8 cellular contexts compared by ENCODE assay signal in genomic region chr9:136808075-136808780, GRCh38. TPM values are rescaled to one million over a fixed set of nuclear protein-coding genes. Genes with fewer than 3 reads are reported as not detected.
DNase-seq lines count a peak whose midpoint lies in the region; ATAC-seq and TF ChIP-seq lines count a peak whose summit lies in the region.

No MANE protein-coding gene starts in this region.

- peak overlapping the region; percentile 62 to 96 for H3K4ac ChIP-seq in mesenchymal stem cell (ENCODE audit: low read depth in 1 of 2, low read length in 2 of 2)

- intact Hi-C loops in A673 (cut with micrococcal nuclease; ENCODE audit: unreplicated experiment) (no loop called here), dorsolateral prefrontal cortex (cut with DNase I) (loop anchor here (1.0 to 2.0 kb wide), 2 partner anchors 34 to 37 kb away; partner anchors contain the start of gene AJM1 (in 1 of the 2)), stomach (cut with DNase I; ENCODE audit: low total_unique reads) (no loop called here)

- peak overlapping the region; percentile 62 to 80 for H3K14ac ChIP-seq in mesenchymal stem cell (ENCODE audit: low read length in 2 of 2)

- H3K36me3 ChIP-seq in A673 (ENCODE audit: insufficient read depth, low read length, poor library complexity, severe bottlenecking) (peaks cover 30% of the 10 kb centered on the region), mesenchymal stem cell (ENCODE audit: control insufficient read depth in 1 of 2, insufficient read depth in 2 of 2, low read depth in 1 of 2, low read length in 2 of 2) (peaks cover 13 to 34% of the 10 kb centered on the region in 2 experiments), stomach (peaks cover 5 to 34% (median 21%) of the 10 kb centered on the region in 4 donors)

- peak overlapping the region; percentile 76 for H3K4me2 ChIP-seq in mesenchymal stem cell (ENCODE audit: low read length, poor library complexity, severe bottlenecking)

- peak overlapping the region; percentile 90 for H3K9ac ChIP-seq in mesenchymal stem cell (ENCODE audit: low read length)

- peak overlapping the region; percentile 93 for H3K27ac ChIP-seq in A673 (ENCODE audit: low read depth, low read length, poor library complexity, severe bottlenecking)
- H3K27ac ChIP-seq in dorsolateral prefrontal cortex, result peak overlapping the region in 54 of 59 donors; percentile 1 to 99 (median 80)
- no peak overlapping the region for H3K27ac ChIP-seq in mesenchymal stem cell (ENCODE audit: low read length, poor library complexity, severe bottlenecking)
- H3K27ac ChIP-seq in stomach, result peak overlapping the region; percentile 70 to 96 (median 92)

- no TSS peak for BruUV-seq in A673 (replicated peaks; lab: Mats Ljungman, UMichigan)

- peak overlapping the region; percentile 80 for H4K91ac ChIP-seq in mesenchymal stem cell (ENCODE audit: low read length)

- H3K79me1 ChIP-seq in mesenchymal stem cell (replicated peaks; ENCODE audit: low read length, poor library complexity, severe bottlenecking), result peaks cover 17% of the 10 kb centered on the region

- peak overlapping the region; percentile 61 to 70 for H3K18ac ChIP-seq in mesenchymal stem cell (ENCODE audit: low read depth in 1 of 2, low read length in 2 of 2)

- DNase-seq in A673 (ENCODE audit: low spot score), result peak; percentile 41
- peak in 4 of 10 donors; percentile 30 to 63 (median 50) for DNase-seq in dorsolateral prefrontal cortex
- peak; percentile 18 for DNase-seq in mesenchymal stem cell
- peak; percentile 34 for DNase-seq in stomach
- DNase-seq in epidermal melanocyte (ENCODE audit: insufficient read length, low spot score), result no peak

- H2BK15ac ChIP-seq in mesenchymal stem cell (ENCODE audit: low read depth, poor library complexity, severe bottlenecking), result peak overlapping the region; percentile 78

- no peak for TF ChIP-seq EP300 in stomach (IDR thresholded peaks at IDR 0.05)

- CTCF ChIA-PET in A673 (lab: Charles Lee), result interaction anchor here (1.7 kb wide), 1 partner anchor 34 kb away, joined by 4 read pairs; the partner anchor contains the start of gene AJM1

- WGBS in mesenchymal stem cell, result under 1% methylated on average over 74 of the region's 93 CpGs
- WGBS in stomach, 5 donors, result 0 to 1% (median 0%) methylated on average over 53 to 93 of the region's 93 CpGs

- H3K9me3 ChIP-seq in A673 (ENCODE audit: low read depth, low read length, poor library complexity, severe bottlenecking) (no peaks in the 10 kb centered on the region), mesenchymal stem cell (ENCODE audit: control insufficient read depth, low read length) (no peaks in the 10 kb centered on the region), stomach (no peaks in the 10 kb centered on the region)

- H2AFZ ChIP-seq in mesenchymal stem cell (ENCODE audit: low read depth, low read length), result peak overlapping the region; percentile 49

- TF ChIP-seq POLR2A in stomach (IDR thresholded peaks at IDR 0.05), result no peak

- H3K4me1 ChIP-seq in A673 (ENCODE audit: insufficient read depth, low read length, poor library complexity, severe bottlenecking) (peaks cover 26% of the 10 kb centered on the region), mesenchymal stem cell (ENCODE audit: control insufficient read depth, insufficient read depth, low read depth, low read length) (peaks cover 18% of the 10 kb centered on the region), stomach (peaks cover 30 to 61% (median 48%) of the 10 kb centered on the region in 4 donors)

- peak overlapping the region; percentile 49 for H2BK120ac ChIP-seq in mesenchymal stem cell (ENCODE audit: low read depth, low read length)

- H2AK5ac ChIP-seq in mesenchymal stem cell (ENCODE audit: low read length, severe bottlenecking), result no peak overlapping the region

- peak overlapping the region; percentile 27 for H4K8ac ChIP-seq in mesenchymal stem cell (ENCODE audit: low read length)

- H3K23ac ChIP-seq in mesenchymal stem cell (ENCODE audit: low read length in 2 of 2), result peak overlapping the region in 1 of 2 experiments; percentile 84

- H2BK12ac ChIP-seq in mesenchymal stem cell (ENCODE audit: low read length in 2 of 2), result peak overlapping the region in 1 of 2 experiments; percentile 16

- H3K27me3 ChIP-seq in A673 (replicated peaks; ENCODE audit: insufficient read depth, low read depth, low read length, poor library complexity) (no peaks in the 10 kb centered on the region), dorsolateral prefrontal cortex (no peaks in the 10 kb centered on the region), mesenchymal stem cell (ENCODE audit: control insufficient read depth in 1 of 2, insufficient read depth in 1 of 2, low read length in 2 of 2) (no peaks in the 10 kb centered on the region), stomach (no peaks in the 10 kb centered on the region)

- H3K4me3 ChIP-seq in A673 (ENCODE audit: low read depth, low read length, poor library complexity, severe bottlenecking), result peak overlapping the region; percentile 98
- H3K4me3 ChIP-seq in WI38 (ENCODE audit: low read depth, low read length), result peak overlapping the region; percentile 85
- H3K4me3 ChIP-seq in dorsolateral prefrontal cortex, result peak overlapping the region; percentile 47 to 99 (median 87)
- peak overlapping the region; percentile 88 for H3K4me3 ChIP-seq in mesenchymal stem cell (ENCODE audit: insufficient read depth in 1 of 2, low read depth in 1 of 2, low read length in 2 of 2)
- peak overlapping the region; percentile 94 to 100 (median 98) for H3K4me3 ChIP-seq in stomach

- ATAC-seq in GM19025 (IDR thresholded peaks at IDR 0.05; ENCODE audit: low read depth, unreplicated experiment) (peak; percentile 26), HG03159 (IDR thresholded peaks at IDR 0.05; ENCODE audit: unreplicated experiment) (peak; percentile 30)

- peak overlapping the region; percentile 26 for H2BK5ac ChIP-seq in mesenchymal stem cell (ENCODE audit: low read depth, low read length, poor library complexity, severe bottlenecking)

- no peak for TF ChIP-seq CTCF in A673 (conservative IDR thresholded peaks at IDR 0.05; ENCODE audit: low read depth, low read length)
- no peak for TF ChIP-seq CTCF in WI38 (IDR thresholded peaks at IDR 0.05; ENCODE audit: low read depth, low read length)
- TF ChIP-seq CTCF in dorsolateral prefrontal cortex (IDR thresholded peaks at IDR 0.05 in 54 of 56, conservative IDR thresholded peaks at IDR 0.05 in 2 of 56; ENCODE audit: low read depth in 1 of 56, partially characterized antibody in 56 of 56), result peak in 5 of 56 donors; percentile 3 to 17 (median 10)
- TF ChIP-seq CTCF in stomach (IDR thresholded peaks at IDR 0.05), result no peak

- POLR2A ChIA-PET in A673 (lab: Charles Lee; ENCODE audit: low non-redundant PET), result no interaction called here

RNA-seq across cellular contexts. Expression of gene RABL6, which starts 0.5 kb away (rescaled TPM):
- 208 and 210 TPM in 2 replicates for total RNA-seq in A673 (2021)
- total RNA-seq in dorsolateral prefrontal cortex, result 100 to 1,000 TPM in 114 of 120 experiments, 10 to 100 TPM in 6; 86.8 to 178 (median 121) TPM
- 74.0 TPM for polyA plus RNA-seq in mesenchymal stem cell (2013, experiment 1 of 2)
- polyA plus RNA-seq in mesenchymal stem cell (2013, experiment 2 of 2), result 70.6 TPM
- total RNA-seq in stomach, result 100 to 1,000 TPM in 1 of 5 donors, 10 to 100 TPM in 4; 47.4 to 615 (median 65.1) TPM
- 10 to 100 TPM; 54.2 to 82.1 (median 56.0) TPM for polyA plus RNA-seq in stomach

RNA-seq across cellular contexts. Expression of gene CCDC183, which starts 12.1 kb away (rescaled TPM):
- total RNA-seq in A673 (2021) (0.46 TPM in 1 of 2 replicates, not detected in the other), dorsolateral prefrontal cortex (10 to 100 TPM in 1 of 120 experiments, 1 to 10 TPM in 116, under 1 TPM in 3; 0.47 to 10.6 (median 3.4) TPM), stomach (10 to 100 TPM in 1 of 5 donors, 1 to 10 TPM in 4; 1.2 to 53.0 (median 6.2) TPM)
- 3.2 TPM for polyA plus RNA-seq in mesenchymal stem cell (2013, experiment 1 of 2)
- polyA plus RNA-seq in mesenchymal stem cell (2013, experiment 2 of 2), result 2.7 TPM
- 1 to 10 TPM; 1.9 to 5.8 (median 3.5) TPM for polyA plus RNA-seq in stomach

RNA-seq across cellular contexts. Expression of gene TMEM141, which starts 17.1 kb away (rescaled TPM):
- total RNA-seq in A673 (2021) (32.7 and 39.5 TPM in 2 replicates), dorsolateral prefrontal cortex (10 to 100 TPM; 37.4 to 81.9 (median 55.2) TPM), stomach (100 to 1,000 TPM in 1 of 5 donors, 10 to 100 TPM in 4; 11.1 to 152 (median 64.5) TPM)
- 58.1 TPM for polyA plus RNA-seq in mesenchymal stem cell (2013, experiment 1 of 2)
- 53.8 TPM for polyA plus RNA-seq in mesenchymal stem cell (2013, experiment 2 of 2)
- 100 to 1,000 TPM; 139 to 219 (median 195) TPM for polyA plus RNA-seq in stomach

RNA-seq across cellular contexts. Expression of gene AJM1, which starts 34.0 kb away (rescaled TPM):
- 1.8 and 2.0 TPM in 2 replicates for total RNA-seq in A673 (2021)
- total RNA-seq in dorsolateral prefrontal cortex, result 10 to 100 TPM; 22.9 to 89.8 (median 47.9) TPM
- polyA plus RNA-seq in mesenchymal stem cell (2013, experiment 1 of 2), result 2.3 TPM
- 2.4 TPM for polyA plus RNA-seq in mesenchymal stem cell (2013, experiment 2 of 2)
- 10 to 100 TPM in 2 of 5 donors, 1 to 10 TPM in 3; 1.4 to 37.4 (median 9.3) TPM for total RNA-seq in stomach
- 1 to 10 TPM in 2 of 3 donors, under 1 TPM in 1; 0.46 to 3.3 (median 1.5) TPM for polyA plus RNA-seq in stomach

RNA-seq across cellular contexts. Expression of gene PHPT1, which starts 41.0 kb away (rescaled TPM):
- total RNA-seq in A673 (2021) (94.7 and 109 TPM in 2 replicates), dorsolateral prefrontal cortex (100 to 1,000 TPM in 65 of 120 experiments, 10 to 100 TPM in 55; 68.1 to 140 (median 101) TPM), stomach (10 to 100 TPM; 31.5 to 45.5 (median 38.8) TPM)
- 179 TPM for polyA plus RNA-seq in mesenchymal stem cell (2013, experiment 1 of 2)
- 179 TPM for polyA plus RNA-seq in mesenchymal stem cell (2013, experiment 2 of 2)
- 100 to 1,000 TPM; 151 to 168 (median 156) TPM for polyA plus RNA-seq in stomach

Comparison
In these comparisons a context has a peak if more than half of its experiments do, and no peak if none do; other contexts are left out.
1. intact Hi-C loops: an anchor here in dorsolateral prefrontal cortex (1.0 to 2.0 kb wide); none called in A673 and stomach.